ENCODE assay signal across 20 cellular contexts in genomic region chr6:38164671-38165108, GRCh38.
"Had no signal": no experiment of that assay in that cellular context is flagged by ENCODE, and none has a peak within 500 bp of the region (broad histone marks: within the 10 kb centered on the region; RNA-seq: fewer than 3 reads in every experiment).

No MANE protein-coding gene starts in this region.

- H3K4me3 ChIP-seq: coronary artery, lung, neural progenitor cell, prostate gland, skin epidermis, testis, uterus had no signal

- H3K4me2 ChIP-seq: neural progenitor cell had no signal

- H3K9me3 ChIP-seq: prostate gland, testis, uterus had no signal

- ATAC-seq: activated CD8-positive, alpha-beta T cell treated with anti-CD3 and anti-CD28 coated beads for 36 hours; naive thymus-derived CD8-positive, alpha-beta T cell; stimulated activated naive B cell treated with anti-CD40 and anti-IgM and Interleukin-4, amounts not matched to agents 10 μg/mL and 1 μg/mL and 100 μg/mL, for 72 hours had no signal

- H3K4me1 ChIP-seq: breast epithelium, prostate gland, uterus had no signal

- H3K27me3 ChIP-seq: breast epithelium, neural progenitor cell, testis, uterus had no signal

- H3K36me3 ChIP-seq: breast epithelium, neural progenitor cell, prostate gland, uterus had no signal

- FAIRE-seq: keratinocyte, TTC549 had no signal

- H2AFZ ChIP-seq: neural progenitor cell had no signal

- DNase-seq: activated CD4-positive, alpha-beta T cell treated with anti-CD3 and anti-CD28 coated beads, Interleukin-2, amount 10 ng/mL, durations not matched to agents 7 days and 5 days; activated CD4-positive, CD25-positive, alpha-beta regulatory T cell treated with anti-CD3 and anti-CD28 coated beads, Interleukin-2, amount 50 U/mL, for 72 hours; activated CD8-positive, alpha-beta T cell treated with anti-CD3 and anti-CD28 coated beads for 36 hours; activated naive CD8-positive, alpha-beta T cell treated with anti-CD3 and anti-CD28 coated beads for 36 hours; amniotic stem cell; naive thymus-derived CD8-positive, alpha-beta T cell; stimulated activated CD4-positive, alpha-beta T cell treated with anti-CD3 and anti-CD28 coated beads, Interleukin-1b, Interleukin-23, amount 100 ng/mL, for 48 hours; stimulated activated naive B cell treated with anti-CD40 and anti-IgM and Interleukin-4, amounts not matched to agents 10 μg/mL and 1 μg/mL and 100 μg/mL, for 72 hours; testis; trophoblast cell; uterus had no signal

- H3K9ac ChIP-seq: neural progenitor cell had no signal

- H3K27ac ChIP-seq: breast epithelium, coronary artery, epithelial cell of prostate, neural progenitor cell, prostate gland, testis had no signal
